Comparison of ENCODE assay signal across 25 cellular contexts in the genomic region with DNA sequence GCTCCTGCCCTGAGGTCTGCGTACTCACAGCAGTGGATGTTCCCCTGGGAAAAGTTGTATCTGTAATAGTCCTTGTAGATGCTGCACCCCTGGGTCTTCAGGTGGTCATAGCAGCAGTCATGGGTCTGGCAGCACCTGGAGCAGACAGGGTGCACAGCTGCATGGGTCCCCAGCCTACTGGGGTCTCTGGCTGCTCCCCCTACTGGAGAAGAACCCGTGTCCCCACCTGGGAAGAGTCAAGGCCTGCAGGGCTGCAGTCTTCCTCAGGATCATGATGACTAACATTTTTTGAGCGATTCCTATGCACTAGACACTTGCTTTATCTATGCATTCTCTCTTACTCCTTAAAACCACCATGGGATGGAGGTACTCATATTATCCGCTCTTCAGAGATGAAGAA. TPM values are rescaled to one million over a fixed set of nuclear protein-coding genes. Genes with fewer than 3 reads are reported as not detected.
A peak's percentile ranks its signal among the peaks of the same experiment; 100 is the strongest.
DNase-seq lines count a peak whose midpoint lies in the region; ATAC-seq, FAIRE-seq and TF ChIP-seq lines count a peak whose summit lies in the region.
"Had no signal": no experiment of that assay in that cellular context is flagged by ENCODE, and none has a peak within 500 bp of the region (broad histone marks: within the 10 kb centered on the region; RNA-seq: fewer than 3 reads in every experiment).

No MANE protein-coding gene starts in this region.

- DNase-seq in DND-41: no peak
- DNase-seq in HCT116 (ENCODE audit: low read depth, low spot score): no peak
- DNase-seq in K562 (ENCODE audit: extremely low read depth in 1 of 4, low spot score in 3 of 4): no peak
- no peak for DNase-seq in neural progenitor cell (ENCODE audit: low spot score)
- no peak for DNase-seq in body of pancreas
- DNase-seq in activated naive CD4-positive, alpha-beta T cell (lab: John Stamatoyannopoulos, UW): no peak
- no peak for DNase-seq in foreskin fibroblast
- DNase-seq in COR-L47 (lab: John Stamatoyannopoulos, UW): no peak
- DNase-seq: 8988T, GF-D8, IMR-90, Kasumi-1, MM.1S, NCI-H1105, NCI-H1694, NCI-H2081 treated with DMSO at 0.1 percent for 48 hours had no signal

- TF ChIP-seq CTCF in DND-41 (IDR thresholded peaks at IDR 0.05; ENCODE audit: borderline replicate concordance, extremely low read depth, low read length, poor library complexity, severe bottlenecking): peak; percentile 35
- TF ChIP-seq CTCF in HCT116 (IDR thresholded peaks at IDR 0.05 in 2 of 3, conservative IDR thresholded peaks at IDR 0.05 in 1 of 3; ENCODE audit: borderline replicate concordance in 1 of 3, insufficient read depth in 1 of 3, low read depth in 2 of 3, low read length in 2 of 3): peak in 2 of 3 experiments; percentile 16 to 21; a peak in 1 of 6 replicates
- 0 out of 6 replicates have a peak, but pooled peaks of 1 of the 3 experiments have one; percentile 16 for TF ChIP-seq CTCF in K562 (IDR thresholded peaks at IDR 0.05 in 2 of 3, conservative IDR thresholded peaks at IDR 0.05 in 1 of 3; ENCODE audit: insufficient read depth in 2 of 3, low read depth in 1 of 3, low read length in 3 of 3)
- TF ChIP-seq CTCF in neural progenitor cell (IDR thresholded peaks at IDR 0.05): peak; percentile 14
- TF ChIP-seq CTCF in body of pancreas (IDR thresholded peaks at IDR 0.05): no peak
- no peak for TF ChIP-seq CTCF in foreskin fibroblast (IDR thresholded peaks at IDR 0.05; ENCODE audit: low read depth, low read length)

- TF ChIP-seq RAD21 in HCT116 (IDR thresholded peaks at IDR 0.05; ENCODE audit: low read depth) (no peak), K562 (CRISPR knock-in tag; conservative IDR thresholded peaks at IDR 0.05 in 1 of 2, IDR thresholded peaks at IDR 0.05 in 1 of 2) (no peak)

- H3K36me3 Mint-ChIP-seq in neural progenitor cell: no peaks in the 10 kb centered on the region
- H3K36me3 Mint-ChIP-seq: CD14-positive monocyte had no signal

- H3K27ac ChIP-seq in DND-41 (ENCODE audit: low read length) (no peak overlapping the region), HCT116 (ENCODE audit: low read depth, low read length) (no peak overlapping the region), K562 (ENCODE audit: extremely low read depth, low read depth, low read length) (no peak overlapping the region), neural progenitor cell (no peak overlapping the region), body of pancreas (no peak overlapping the region)
- H3K27ac ChIP-seq: SK-N-MC had no signal

- no peak for TF ChIP-seq EP300 in K562 (IDR thresholded peaks at IDR 0.05; ENCODE audit: low read length)

- no peaks in the 10 kb centered on the region for H3K9me2 ChIP-seq in HCT116 (ENCODE audit: insufficient read depth)

- H3K4me3 ChIP-seq in DND-41 (ENCODE audit: low read depth in 1 of 2, low read length in 2 of 2) (no peak overlapping the region), HCT116 (replicated peaks in 1 of 2; ENCODE audit: low read depth in 1 of 2, low read length in 2 of 2) (no peak overlapping the region), K562 (no peak overlapping the region), neural progenitor cell (no peak overlapping the region), body of pancreas (no peak overlapping the region), foreskin fibroblast (ENCODE audit: low read depth in 1 of 2, low read length in 2 of 2) (no peak overlapping the region)
- H3K4me3 ChIP-seq: SK-N-MC had no signal

- peaks cover 13% of the 10 kb centered on the region for H3K27me3 Mint-ChIP-seq in neural progenitor cell (ENCODE audit: insufficient read depth, low read depth)

- RAD21 ChIA-PET in HCT116 (lab: Charles Lee; ENCODE audit: low non-redundant PET in 1 of 2, low total read pairs in 2 of 2, uncharacterized antibody in 2 of 2, unreplicated experiment in 2 of 2): no interaction called here

- POLR2A ChIA-PET in HCT116 (lab: Charles Lee) (no interaction called here), K562 (lab: Yijun Ruan, JAX) (interaction anchor here (1.3 kb wide), 1 partner anchor 9 kb away, joined by 4 read pairs; no protein-coding TSS in a partner anchor)

- no peak overlapping the region for H3K4me3 Mint-ChIP-seq in neural progenitor cell
- H3K4me3 Mint-ChIP-seq: CD14-positive monocyte had no signal

- in situ Hi-C loops in K562 (cut with MboI): no loop called here

- ATAC-seq in DND-41 (ENCODE audit: insufficient read depth, low read depth) (no peak), HCT116 (no peak), K562 (0 out of 3 replicates have a peak, but pooled peaks have one; percentile 32), body of pancreas (no peak)
- ATAC-seq: Right ventricle myocardium inferior had no signal

- no peaks in the 10 kb centered on the region for H3K9me3 ChIP-seq in DND-41 (ENCODE audit: insufficient read depth, low read length, severe bottlenecking)
- H3K9me3 ChIP-seq in HCT116 (ENCODE audit: control insufficient read depth in 1 of 2, insufficient read depth in 1 of 2, low read depth in 1 of 2, low read length in 2 of 2): no peaks in the 10 kb centered on the region
- no peaks in the 10 kb centered on the region for H3K9me3 ChIP-seq in K562 (replicated peaks; ENCODE audit: control insufficient read depth, insufficient read depth, low read depth, low read length)
- H3K9me3 ChIP-seq in neural progenitor cell (ENCODE audit: low read depth): no peaks in the 10 kb centered on the region
- no peaks in the 10 kb centered on the region for H3K9me3 ChIP-seq in body of pancreas

- FAIRE-seq in K562 (lab: Jason Lieb, UNC): no peak
- FAIRE-seq: GM12891, RCC 7860 had no signal

- 8% methylated on average over 4 of the region's 4 CpGs for WGBS in K562 (ENCODE audit: insufficient coverage, low coverage, missing lambda C conversion rate)
- 76 to 78% methylated on average over 4 of the region's 4 CpGs for WGBS in body of pancreas, 2 donors

- H4K20me1 ChIP-seq in DND-41 (ENCODE audit: insufficient read depth, low read length): no peaks in the 10 kb centered on the region; the same call in 1 of the 2 replicates
- no peaks in the 10 kb centered on the region for H4K20me1 ChIP-seq in HCT116 (ENCODE audit: insufficient read depth)
- peaks cover 3% of the 10 kb centered on the region; the same call in 1 of the 2 replicates for H4K20me1 ChIP-seq in K562 (replicated peaks; ENCODE audit: control insufficient read depth, insufficient read depth, low read length)
- no peaks in the 10 kb centered on the region for H4K20me1 ChIP-seq in neural progenitor cell (ENCODE audit: low read depth)

- TF ChIP-seq POLR2A in HCT116 (IDR thresholded peaks at IDR 0.05; ENCODE audit: borderline replicate concordance, extremely low read depth, insufficient read depth, insufficient read length) (no peak), K562 (conservative IDR thresholded peaks at IDR 0.05) (no peak), body of pancreas (IDR thresholded peaks at IDR 0.05) (no peak)

- CTCF ChIA-PET in HCT116 (lab: Charles Lee) (no interaction called here), K562 (lab: Yijun Ruan, JAX; ENCODE audit: low intra/inter-chr PET ratio) (no interaction called here)

- no peak overlapping the region for H3K27ac Mint-ChIP-seq in neural progenitor cell
- H3K27ac Mint-ChIP-seq: CD14-positive monocyte had no signal

- no peak overlapping the region for H2AFZ ChIP-seq in DND-41 (ENCODE audit: low read depth, low read length)
- H2AFZ ChIP-seq in HCT116 (ENCODE audit: low read depth, low read length, poor library complexity, severe bottlenecking): no peak overlapping the region
- H2AFZ ChIP-seq in K562 (ENCODE audit: low read depth, low read length): no peak overlapping the region
- H2AFZ ChIP-seq in neural progenitor cell (replicated peaks): no peak overlapping the region

- H3K79me2 ChIP-seq in DND-41 (ENCODE audit: insufficient read depth, low read length) (no peaks in the 10 kb centered on the region), HCT116 (ENCODE audit: insufficient read depth, low read length) (no peaks in the 10 kb centered on the region), K562 (ENCODE audit: control insufficient read depth, insufficient read depth, low read length) (no peaks in the 10 kb centered on the region), neural progenitor cell (ENCODE audit: low read depth) (no peaks in the 10 kb centered on the region)

- no peaks in the 10 kb centered on the region for H3K9me1 ChIP-seq in K562 (ENCODE audit: control insufficient read depth, insufficient read depth, low read length)

- H3K9ac ChIP-seq in DND-41 (ENCODE audit: low read depth, low read length) (no peak overlapping the region), HCT116 (ENCODE audit: low read length) (no peak overlapping the region), K562 (ENCODE audit: insufficient read depth in 1 of 2, low read depth in 2 of 2, low read length in 2 of 2) (no peak overlapping the region), neural progenitor cell (no peak overlapping the region)

- H3K36me3 ChIP-seq in DND-41 (ENCODE audit: insufficient read depth, low read length) (no peaks in the 10 kb centered on the region), HCT116 (ENCODE audit: control insufficient read depth in 1 of 2, insufficient read depth in 2 of 2, low read length in 2 of 2) (no peaks in the 10 kb centered on the region), K562 (ENCODE audit: control insufficient read depth, insufficient read depth, low read length) (no peaks in the 10 kb centered on the region), neural progenitor cell (no peaks in the 10 kb centered on the region), body of pancreas (replicated peaks in 1 of 2; ENCODE audit: insufficient read depth in 1 of 2, low read depth in 2 of 2) (no peaks in the 10 kb centered on the region)

- intact Hi-C loops in HCT116 (cut with micrococcal nuclease): no loop called here
- intact Hi-C loops in K562 (cut with micrococcal nuclease): no loop called here
- intact Hi-C loops in body of pancreas (cut with DNase I): no loop called here

- H3F3A ChIP-seq in neural progenitor cell (ENCODE audit: low read depth): no peaks in the 10 kb centered on the region

- H3K27me3 ChIP-seq in DND-41 (ENCODE audit: insufficient read depth, low read length, poor library complexity): no peaks in the 10 kb centered on the region
- H3K27me3 ChIP-seq in HCT116 (ENCODE audit: insufficient read depth, low read length): no peaks in the 10 kb centered on the region
- H3K27me3 ChIP-seq in K562 (ENCODE audit: control insufficient read depth in 2 of 2, insufficient read depth in 2 of 2, low read length in 2 of 2): peaks cover 35 to 74% of the 10 kb centered on the region in 2 experiments
- no peaks in the 10 kb centered on the region for H3K27me3 ChIP-seq in neural progenitor cell
- H3K27me3 ChIP-seq in body of pancreas: no peaks in the 10 kb centered on the region

- H3K4me2 ChIP-seq in DND-41 (ENCODE audit: insufficient read depth, low read length) (no peak overlapping the region), HCT116 (ENCODE audit: low read length) (no peak overlapping the region), K562 (ENCODE audit: insufficient read depth, low read length) (no peak overlapping the region), neural progenitor cell (no peak overlapping the region)

- BruUV-seq in HCT116 (replicated peaks; lab: Mats Ljungman, UMichigan) (no TSS peak), K562 (replicated peaks; lab: Mats Ljungman, UMichigan) (no TSS peak)

- H3K4me1 Mint-ChIP-seq in neural progenitor cell: no peaks in the 10 kb centered on the region

- H3K4me1 ChIP-seq in DND-41 (ENCODE audit: insufficient read depth, low read length) (no peaks in the 10 kb centered on the region), HCT116 (ENCODE audit: control insufficient read depth in 1 of 2, insufficient read depth in 2 of 2, low read length in 2 of 2) (peaks cover 0 to 13% of the 10 kb centered on the region in 2 experiments; a peak in 1 of 4 replicates), K562 (replicated peaks in 1 of 2; ENCODE audit: control insufficient read depth in 2 of 2, insufficient read depth in 2 of 2, low read length in 2 of 2) (no peaks in the 10 kb centered on the region), neural progenitor cell (no peaks in the 10 kb centered on the region), body of pancreas (no peaks in the 10 kb centered on the region)

- no peaks in the 10 kb centered on the region for H3K9me3 Mint-ChIP-seq in neural progenitor cell

RNA-seq across cellular contexts. Expression of a gene that starts 3.9 kb away (rescaled TPM):
- not detected for total RNA-seq in HCT116 (2021; ENCODE audit: unreplicated experiment)
- not detected in 2 replicates for polyA plus RNA-seq in HCT116 (2012)
- total RNA-seq in K562 (2011; cell fraction: chromatin; rRNA removed; ENCODE audit: low replicate concordance): not detected in 2 replicates
- not detected in 2 replicates for total RNA-seq in K562 (2011; cell fraction: nucleolus; rRNA removed)
- total RNA-seq in K562 (2011; cell fraction: nucleoplasm; rRNA removed): not detected in 2 replicates
- total RNA-seq in K562 (2014; rRNA removed): not detected in 2 replicates
- not detected in 2 replicates for total RNA-seq in K562 (2014; rRNA removed; fragmentation: Illumina TruSeq; extraction: Trizol)
- not detected in 2 replicates for total RNA-seq in K562 (2015; rRNA removed; fragmentation: Illumina TruSeq; extraction: Trizol)
- total RNA-seq in K562 (2021): not detected in 2 replicates
- not detected in 2 replicates for polyA plus RNA-seq in K562 (2011; rRNA removed)
- polyA plus RNA-seq in K562 (2011; cell fraction: cytosol; rRNA removed): not detected in 2 replicates
- polyA plus RNA-seq in K562 (2011; cell fraction: nucleus; rRNA removed): not detected in 2 replicates
- 0.03 and 0.07 TPM in 2 replicates for polyA plus RNA-seq in K562 (2012)
- polyA plus RNA-seq in K562 (2014; fragmentation: Illumina TruSeq; extraction: Trizol): not detected in 2 replicates
- polyA plus RNA-seq in K562 (2014; fragmentation: Nextera tagmentation; extraction: Ambion mirVana): not detected
- polyA plus RNA-seq in K562 (2014; rRNA removed): not detected in 2 replicates
- not detected in 2 replicates for polyA minus RNA-seq in K562 (2011; rRNA and poly(A)+ RNA removed)
- not detected in 2 replicates for polyA minus RNA-seq in K562 (2011; cell fraction: cytosol; rRNA and poly(A)+ RNA removed)
- polyA minus RNA-seq in K562 (2011; cell fraction: nucleus; rRNA and poly(A)+ RNA removed): not detected in 2 replicates
- not detected in 2 replicates for total RNA-seq in neural progenitor cell (ENCODE audit: low replicate concordance)
- total RNA-seq in body of pancreas: not detected
- total RNA-seq: H4, HT1080, IMR-90, NCI-H460, Right ventricle myocardium inferior had no signal
- polyA plus RNA-seq: AG04450, IMR-90 had no signal

RNA-seq across cellular contexts. Expression of a gene that starts 23.6 kb away (rescaled TPM):
- total RNA-seq in HCT116 (2021; ENCODE audit: unreplicated experiment): 0.12 TPM
- polyA plus RNA-seq in HCT116 (2012): 0.01 TPM in 1 of 2 replicates, not detected in the other
- not detected in 2 replicates for total RNA-seq in K562 (2011; cell fraction: chromatin; rRNA removed; ENCODE audit: low replicate concordance)
- total RNA-seq in K562 (2011; cell fraction: nucleolus; rRNA removed): not detected in 2 replicates
- total RNA-seq in K562 (2011; cell fraction: nucleoplasm; rRNA removed): not detected in 2 replicates
- total RNA-seq in K562 (2014; rRNA removed): not detected in 2 replicates
- total RNA-seq in K562 (2014; rRNA removed; fragmentation: Illumina TruSeq; extraction: Trizol): not detected in 2 replicates
- total RNA-seq in K562 (2015; rRNA removed; fragmentation: Illumina TruSeq; extraction: Trizol): not detected in 2 replicates
- total RNA-seq in K562 (2021): not detected in 2 replicates
- not detected in 2 replicates for polyA plus RNA-seq in K562 (2011; rRNA removed)
- polyA plus RNA-seq in K562 (2011; cell fraction: cytosol; rRNA removed): not detected in 2 replicates
- not detected in 2 replicates for polyA plus RNA-seq in K562 (2011; cell fraction: nucleus; rRNA removed)
- polyA plus RNA-seq in K562 (2012): 0.08 TPM in 1 of 2 replicates, not detected in the other
- not detected in 2 replicates for polyA plus RNA-seq in K562 (2014; fragmentation: Illumina TruSeq; extraction: Trizol)
- polyA plus RNA-seq in K562 (2014; fragmentation: Nextera tagmentation; extraction: Ambion mirVana): not detected
- polyA plus RNA-seq in K562 (2014; rRNA removed): not detected in 2 replicates
- not detected in 2 replicates for polyA minus RNA-seq in K562 (2011; rRNA and poly(A)+ RNA removed)
- not detected in 2 replicates for polyA minus RNA-seq in K562 (2011; cell fraction: cytosol; rRNA and poly(A)+ RNA removed)
- polyA minus RNA-seq in K562 (2011; cell fraction: nucleus; rRNA and poly(A)+ RNA removed): not detected in 2 replicates
- total RNA-seq in neural progenitor cell (ENCODE audit: low replicate concordance): not detected in 2 replicates
- total RNA-seq in body of pancreas: not detected
- total RNA-seq: H4, HT1080, IMR-90, NCI-H460, Right ventricle myocardium inferior had no signal
- polyA plus RNA-seq: AG04450, CD14-positive monocyte, IMR-90 had no signal

RNA-seq across cellular contexts. Expression of a gene that starts 45.5 kb away (rescaled TPM):
- total RNA-seq in HCT116 (2021; ENCODE audit: unreplicated experiment): not detected
- not detected in 2 replicates for polyA plus RNA-seq in HCT116 (2012)
- not detected in 2 replicates for total RNA-seq in K562 (2011; cell fraction: chromatin; rRNA removed; ENCODE audit: low replicate concordance)
- not detected in 2 replicates for total RNA-seq in K562 (2011; cell fraction: nucleolus; rRNA removed)
- total RNA-seq in K562 (2011; cell fraction: nucleoplasm; rRNA removed): not detected in 2 replicates
- total RNA-seq in K562 (2014; rRNA removed): not detected in 2 replicates
- total RNA-seq in K562 (2014; rRNA removed; fragmentation: Illumina TruSeq; extraction: Trizol): not detected in 2 replicates
- not detected in 2 replicates for total RNA-seq in K562 (2015; rRNA removed; fragmentation: Illumina TruSeq; extraction: Trizol)
- not detected in 2 replicates for total RNA-seq in K562 (2021)
- not detected in 2 replicates for polyA plus RNA-seq in K562 (2011; rRNA removed)
- not detected in 2 replicates for polyA plus RNA-seq in K562 (2011; cell fraction: cytosol; rRNA removed)
- not detected in 2 replicates for polyA plus RNA-seq in K562 (2011; cell fraction: nucleus; rRNA removed)
- polyA plus RNA-seq in K562 (2012): not detected in 2 replicates
- not detected in 2 replicates for polyA plus RNA-seq in K562 (2014; fragmentation: Illumina TruSeq; extraction: Trizol)
- not detected for polyA plus RNA-seq in K562 (2014; fragmentation: Nextera tagmentation; extraction: Ambion mirVana)
- not detected in 2 replicates for polyA plus RNA-seq in K562 (2014; rRNA removed)
- polyA minus RNA-seq in K562 (2011; rRNA and poly(A)+ RNA removed): not detected in 2 replicates
- not detected in 2 replicates for polyA minus RNA-seq in K562 (2011; cell fraction: cytosol; rRNA and poly(A)+ RNA removed)
- not detected in 2 replicates for polyA minus RNA-seq in K562 (2011; cell fraction: nucleus; rRNA and poly(A)+ RNA removed)
- total RNA-seq in neural progenitor cell (ENCODE audit: low replicate concordance): not detected in 2 replicates
- total RNA-seq in body of pancreas: 1 to 10 TPM in 1 of 2 donors, under 1 TPM in 1; 0.52 to 5.9 TPM
- total RNA-seq: H4, HT1080, IMR-90, NCI-H460 had no signal
- polyA plus RNA-seq: AG04450, CD14-positive monocyte, IMR-90 had no signal

Comparison
In these comparisons a context has a peak if more than half of its experiments do, and no peak if none do; other contexts are left out.
1. CTCF ChIP-seq: peak in DND-41 (single experiment), HCT116 (2 of 3) and neural progenitor cell (single experiment); none in body of pancreas (0 of 7) and foreskin fibroblast (single experiment).